ENCODE assay signal across 21 cellular contexts in genomic region chr13:88623150-88623549, GRCh38.
A peak's percentile ranks its signal among the peaks of the same experiment; 100 is the strongest.
DNase-seq lines count a peak whose midpoint lies in the region; ATAC-seq, FAIRE-seq and TF ChIP-seq lines count a peak whose summit lies in the region.
"Had no signal": no experiment of that assay in that cellular context is flagged by ENCODE, and none has a peak within 500 bp of the region (broad histone marks: within the 10 kb centered on the region; RNA-seq: fewer than 3 reads in every experiment).

No MANE protein-coding gene starts in this region.

- peaks cover 6% of the 10 kb centered on the region for H3K4me1 Mint-ChIP-seq in activated CD4-positive, alpha-beta T cell treated with anti-CD3 and anti-CD28 coated beads, Interleukin-2, amount 10 ng/mL, durations not matched to agents 24 days and 14 days
- H3K4me1 Mint-ChIP-seq in activated T-helper 17 cell treated with anti-CD3 and anti-CD28 coated beads, Interleukin-2, amount 50 U/mL, for 72 hours, result no peaks in the 10 kb centered on the region
- H3K4me1 Mint-ChIP-seq in naive thymus-derived CD8-positive, alpha-beta T cell, result peaks cover 9 to 23% (median 19%) of the 10 kb centered on the region in 4 donors
- H3K4me1 Mint-ChIP-seq: IgD-negative memory B cell had no signal

- H3K36me3 Mint-ChIP-seq in activated CD4-positive, alpha-beta T cell treated with anti-CD3 and anti-CD28 coated beads, Interleukin-2, amount 10 ng/mL, durations not matched to agents 24 days and 14 days (ENCODE audit: low read depth), result no peaks in the 10 kb centered on the region
- no peaks in the 10 kb centered on the region for H3K36me3 Mint-ChIP-seq in activated T-helper 17 cell treated with anti-CD3 and anti-CD28 coated beads, Interleukin-2, amount 50 U/mL, for 72 hours (ENCODE audit: low read depth)
- no peaks in the 10 kb centered on the region for H3K36me3 Mint-ChIP-seq in naive thymus-derived CD8-positive, alpha-beta T cell
- H3K36me3 Mint-ChIP-seq: IgD-negative memory B cell had no signal

- no peaks in the 10 kb centered on the region for H3K27me3 Mint-ChIP-seq in activated CD4-positive, alpha-beta T cell treated with anti-CD3 and anti-CD28 coated beads, Interleukin-2, amount 10 ng/mL, durations not matched to agents 24 days and 14 days
- H3K27me3 Mint-ChIP-seq in activated T-helper 17 cell treated with anti-CD3 and anti-CD28 coated beads, Interleukin-2, amount 50 U/mL, for 72 hours, result no peaks in the 10 kb centered on the region
- no peaks in the 10 kb centered on the region for H3K27me3 Mint-ChIP-seq in naive thymus-derived CD8-positive, alpha-beta T cell
- H3K27me3 Mint-ChIP-seq: IgD-negative memory B cell had no signal

- POLR2A ChIA-PET in naive thymus-derived CD8-positive, alpha-beta T cell (lab: Charles Lee), result no interaction called here

- FAIRE-seq in GM12892 (lab: Jason Lieb, UNC), result no peak
- FAIRE-seq: GM18507, kidney, TTC549 had no signal

- no peak for TF ChIP-seq POLR2A in GM12892 (IDR thresholded peaks at IDR 0.05; ENCODE audit: low read depth, low read length)

- H3K9me3 Mint-ChIP-seq in activated CD4-positive, alpha-beta T cell treated with anti-CD3 and anti-CD28 coated beads, Interleukin-2, amount 10 ng/mL, durations not matched to agents 24 days and 14 days, result peaks cover under 1% of the 10 kb centered on the region
- H3K9me3 Mint-ChIP-seq in activated T-helper 17 cell treated with anti-CD3 and anti-CD28 coated beads, Interleukin-2, amount 50 U/mL, for 72 hours, result peaks cover 11% of the 10 kb centered on the region
- H3K9me3 Mint-ChIP-seq in naive thymus-derived CD8-positive, alpha-beta T cell, result peaks cover 0 to 15% (median 3%) of the 10 kb centered on the region in 9 donors

- intact Hi-C loops in activated CD4-positive, alpha-beta T cell treated with anti-CD3 and anti-CD28 coated beads, Interleukin-2, amount 10 ng/mL, durations not matched to agents 24 days and 14 days (cut with micrococcal nuclease), result no loop called here

- H3K4me3 Mint-ChIP-seq in activated CD4-positive, alpha-beta T cell treated with anti-CD3 and anti-CD28 coated beads, Interleukin-2, amount 10 ng/mL, durations not matched to agents 24 days and 14 days, result peak overlapping the region; percentile 14
- H3K4me3 Mint-ChIP-seq in activated T-helper 17 cell treated with anti-CD3 and anti-CD28 coated beads, Interleukin-2, amount 50 U/mL, for 72 hours, result no peak overlapping the region
- H3K4me3 Mint-ChIP-seq in naive thymus-derived CD8-positive, alpha-beta T cell, result peak overlapping the region in 4 of 10 donors; percentile 8 to 40 (median 21)

- H3K27ac Mint-ChIP-seq in activated CD4-positive, alpha-beta T cell treated with anti-CD3 and anti-CD28 coated beads, Interleukin-2, amount 10 ng/mL, durations not matched to agents 24 days and 14 days, result peak overlapping the region; percentile 34
- no peak overlapping the region for H3K27ac Mint-ChIP-seq in activated T-helper 17 cell treated with anti-CD3 and anti-CD28 coated beads, Interleukin-2, amount 50 U/mL, for 72 hours
- peak overlapping the region in 8 of 10 donors; percentile 0 to 80 (median 48) for H3K27ac Mint-ChIP-seq in naive thymus-derived CD8-positive, alpha-beta T cell
- H3K27ac Mint-ChIP-seq: IgD-negative memory B cell had no signal

- DNase-seq in activated CD4-positive, alpha-beta T cell treated with anti-CD3 and anti-CD28 coated beads, Interleukin-2, amount 10 ng/mL, durations not matched to agents 24 days and 14 days, result no peak
- no peak for DNase-seq in activated CD4-positive, alpha-beta T cell treated with anti-CD3 and anti-CD28 coated beads, Interleukin-2, amount 50 U/mL, for 48 hours
- peak; percentile 64 for DNase-seq in KG1 (lab: John Stamatoyannopoulos, UW)
- peak in 1 of 10 donors; percentile 6 for DNase-seq in naive thymus-derived CD8-positive, alpha-beta T cell
- no peak for DNase-seq in AG20443 (ENCODE audit: low spot score)
- no peak for DNase-seq in GM12892 (ENCODE audit: insufficient read length)
- DNase-seq: activated gamma-delta T cell, aorta, cortex of kidney, kidney, MG63, NCI-H1417, NCI-H2081 treated with DMSO at 0.1 percent for 48 hours, NCI-H446, SW 1271, upper lobe of left lung had no signal

- peak; percentile 26 for ATAC-seq in activated T-helper 17 cell treated with anti-CD3 and anti-CD28 coated beads, Interleukin-2, amount 50 U/mL, for 72 hours (replicated peaks)
- no peak for ATAC-seq in naive thymus-derived CD8-positive, alpha-beta T cell
- no peak for ATAC-seq in GM21390 (IDR thresholded peaks at IDR 0.05; ENCODE audit: unreplicated experiment)
